In genomic region chr10:27783660-27784059, GRCh38 we compare ENCODE assay signal across 8 cellular contexts. TPM values are rescaled to one million over a fixed set of nuclear protein-coding genes. Genes with fewer than 3 reads are reported as not detected.
A peak's percentile ranks its signal among the peaks of the same experiment; 100 is the strongest.
DNase-seq lines count a peak whose midpoint lies in the region; TF ChIP-seq lines count a peak whose summit lies in the region.

No MANE protein-coding gene starts in this region.

- TF ChIP-seq CTCF in ascending aorta (IDR thresholded peaks at IDR 0.05) = peak in 2 of 3 experiments; percentile 37 to 48

- H3K36me3 Mint-ChIP-seq in activated T-helper 2 cell treated with anti-CD3 and anti-CD28 coated beads, Interferon-gamma antibody, Interleukin-2, Interleukin-4, amounts not matched to agents 10 μg/mL and 5 μg/mL and 100 μg/mL, durations not matched to agents 14 hours and 24 hours and 36 hours (ENCODE audit: low read depth) = no peaks in the 10 kb centered on the region

- H3K36me3 ChIP-seq in ascending aorta = no peaks in the 10 kb centered on the region

- H3K27me3 ChIP-seq in ascending aorta = no peaks in the 10 kb centered on the region

- H3K4me3 ChIP-seq in ascending aorta = no peak overlapping the region

- peaks cover 6 to 13% of the 10 kb centered on the region in 2 donors for H3K4me1 ChIP-seq in ascending aorta

- H3K27ac ChIP-seq in ascending aorta = no peak overlapping the region

- H3K4me3 Mint-ChIP-seq in activated T-helper 2 cell treated with anti-CD3 and anti-CD28 coated beads, Interferon-gamma antibody, Interleukin-2, Interleukin-4, amounts not matched to agents 10 μg/mL and 5 μg/mL and 100 μg/mL, durations not matched to agents 14 hours and 24 hours and 36 hours (ENCODE audit: low read depth) = no peak overlapping the region

- peaks cover 13% of the 10 kb centered on the region for H3K27me3 Mint-ChIP-seq in activated T-helper 2 cell treated with anti-CD3 and anti-CD28 coated beads, Interferon-gamma antibody, Interleukin-2, Interleukin-4, amounts not matched to agents 10 μg/mL and 5 μg/mL and 100 μg/mL, durations not matched to agents 14 hours and 24 hours and 36 hours (ENCODE audit: low read depth)

- DNase-seq in activated gamma-delta T cell treated with Interleukin-2 at 50 U/mL for 16 hours (peak; percentile 26), activated gamma-delta T cell (lab: John Stamatoyannopoulos, UW) (no peak), NCI-H226 (peak; percentile 29), ascending aorta (ENCODE audit: low spot score in 2 of 2) (peak in 1 of 2 donors; percentile 66), myocyte (ENCODE audit: low read depth) (peak; percentile 32), hippocampal formation (lab: John Stamatoyannopoulos, UW) (no peak), hypothalamus (lab: John Stamatoyannopoulos, UW) (no peak)
- no peak for DNase-seq in activated T-helper 2 cell treated with anti-CD3 and anti-CD28 coated beads, Interferon-gamma antibody, Interleukin-2, Interleukin-4, amounts not matched to agents 10 μg/mL and 5 μg/mL and 100 μg/mL, durations not matched to agents 14 hours and 24 hours and 36 hours (ENCODE audit: low spot score)

- no peaks in the 10 kb centered on the region for H3K9me3 ChIP-seq in ascending aorta

- H3K9me3 Mint-ChIP-seq in activated T-helper 2 cell treated with anti-CD3 and anti-CD28 coated beads, Interferon-gamma antibody, Interleukin-2, Interleukin-4, amounts not matched to agents 10 μg/mL and 5 μg/mL and 100 μg/mL, durations not matched to agents 14 hours and 24 hours and 36 hours = no peaks in the 10 kb centered on the region

- H3K27ac Mint-ChIP-seq in activated T-helper 2 cell treated with anti-CD3 and anti-CD28 coated beads, Interferon-gamma antibody, Interleukin-2, Interleukin-4, amounts not matched to agents 10 μg/mL and 5 μg/mL and 100 μg/mL, durations not matched to agents 14 hours and 24 hours and 36 hours = no peak overlapping the region

- H3K4me1 Mint-ChIP-seq in activated T-helper 2 cell treated with anti-CD3 and anti-CD28 coated beads, Interferon-gamma antibody, Interleukin-2, Interleukin-4, amounts not matched to agents 10 μg/mL and 5 μg/mL and 100 μg/mL, durations not matched to agents 14 hours and 24 hours and 36 hours (ENCODE audit: low read depth) = no peaks in the 10 kb centered on the region

- intact Hi-C loops in ascending aorta (cut with DNase I) = loop anchor here (10.0 kb wide), 1 partner anchor 391 kb away; no protein-coding TSS in a partner anchor
- intact Hi-C loops in activated T-helper 2 cell treated with anti-CD3 and anti-CD28 coated beads, Interferon-gamma antibody, Interleukin-2, Interleukin-4, amounts not matched to agents 10 μg/mL and 5 μg/mL and 100 μg/mL, durations not matched to agents 14 hours and 24 hours and 36 hours (cut with micrococcal nuclease) = no loop called here

RNA-seq across cellular contexts. Expression of gene MKX, which starts 38.0 kb away (rescaled TPM):
- total RNA-seq in ascending aorta = 15.8 TPM
- 0.35 and 0.83 TPM in 2 replicates for total RNA-seq in myocyte
- 6.4 TPM for polyA plus RNA-seq in myocyte (2012)
- total RNA-seq in activated T-helper 2 cell treated with anti-CD3 and anti-CD28 coated beads, Interferon-gamma antibody, Interleukin-2, Interleukin-4, amounts not matched to agents 10 μg/mL and 5 μg/mL and 100 μg/mL, durations not matched to agents 14 hours and 24 hours and 36 hours = not detected in 2 replicates

Comparison
In these comparisons a context has a peak if more than half of its experiments do, and no peak if none do; other contexts are left out.
1. DNase-seq: peak in activated gamma-delta T cell treated with Interleukin-2 at 50 U/mL for 16 hours (single experiment), NCI-H226 (single experiment) and myocyte (single experiment); none in activated gamma-delta T cell (single experiment), hippocampal formation (0 of 2), activated T-helper 2 cell treated with anti-CD3 and anti-CD28 coated beads, Interferon-gamma antibody, Interleukin-2, Interleukin-4, amounts not matched to agents 10 μg/mL and 5 μg/mL and 100 μg/mL, durations not matched to agents 14 hours and 24 hours and 36 hours (single experiment) and hypothalamus (0 of 51).